Comparison of ENCODE assay signal across 1 cellular context in the genomic region with DNA sequence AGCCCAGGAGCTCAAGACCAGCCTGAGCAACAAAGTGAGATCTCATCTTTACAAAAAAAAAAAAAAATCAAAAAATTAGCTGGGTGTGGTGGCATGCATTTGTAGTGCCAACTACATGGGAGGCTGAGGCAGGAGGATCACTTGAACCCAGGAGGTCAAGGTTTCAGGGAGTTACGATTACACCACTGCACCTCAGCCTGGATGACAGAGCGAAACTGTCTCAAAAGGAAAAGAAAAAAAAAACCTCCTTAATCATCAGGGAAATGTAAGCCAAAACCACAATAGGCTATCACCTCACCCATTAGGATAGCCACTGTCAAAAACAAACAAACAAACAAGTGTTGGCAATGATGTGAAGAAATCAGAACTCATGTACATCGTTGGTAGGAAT.
TF ChIP-seq lines count a peak whose summit lies in the region.

No MANE protein-coding gene starts in this region.

TF ChIP-seq in K562, 482 proteins besides CTCF, POLR2A, EP300 and RAD21 (continues in another document):
- TF ChIP-seq, protein P1, sequence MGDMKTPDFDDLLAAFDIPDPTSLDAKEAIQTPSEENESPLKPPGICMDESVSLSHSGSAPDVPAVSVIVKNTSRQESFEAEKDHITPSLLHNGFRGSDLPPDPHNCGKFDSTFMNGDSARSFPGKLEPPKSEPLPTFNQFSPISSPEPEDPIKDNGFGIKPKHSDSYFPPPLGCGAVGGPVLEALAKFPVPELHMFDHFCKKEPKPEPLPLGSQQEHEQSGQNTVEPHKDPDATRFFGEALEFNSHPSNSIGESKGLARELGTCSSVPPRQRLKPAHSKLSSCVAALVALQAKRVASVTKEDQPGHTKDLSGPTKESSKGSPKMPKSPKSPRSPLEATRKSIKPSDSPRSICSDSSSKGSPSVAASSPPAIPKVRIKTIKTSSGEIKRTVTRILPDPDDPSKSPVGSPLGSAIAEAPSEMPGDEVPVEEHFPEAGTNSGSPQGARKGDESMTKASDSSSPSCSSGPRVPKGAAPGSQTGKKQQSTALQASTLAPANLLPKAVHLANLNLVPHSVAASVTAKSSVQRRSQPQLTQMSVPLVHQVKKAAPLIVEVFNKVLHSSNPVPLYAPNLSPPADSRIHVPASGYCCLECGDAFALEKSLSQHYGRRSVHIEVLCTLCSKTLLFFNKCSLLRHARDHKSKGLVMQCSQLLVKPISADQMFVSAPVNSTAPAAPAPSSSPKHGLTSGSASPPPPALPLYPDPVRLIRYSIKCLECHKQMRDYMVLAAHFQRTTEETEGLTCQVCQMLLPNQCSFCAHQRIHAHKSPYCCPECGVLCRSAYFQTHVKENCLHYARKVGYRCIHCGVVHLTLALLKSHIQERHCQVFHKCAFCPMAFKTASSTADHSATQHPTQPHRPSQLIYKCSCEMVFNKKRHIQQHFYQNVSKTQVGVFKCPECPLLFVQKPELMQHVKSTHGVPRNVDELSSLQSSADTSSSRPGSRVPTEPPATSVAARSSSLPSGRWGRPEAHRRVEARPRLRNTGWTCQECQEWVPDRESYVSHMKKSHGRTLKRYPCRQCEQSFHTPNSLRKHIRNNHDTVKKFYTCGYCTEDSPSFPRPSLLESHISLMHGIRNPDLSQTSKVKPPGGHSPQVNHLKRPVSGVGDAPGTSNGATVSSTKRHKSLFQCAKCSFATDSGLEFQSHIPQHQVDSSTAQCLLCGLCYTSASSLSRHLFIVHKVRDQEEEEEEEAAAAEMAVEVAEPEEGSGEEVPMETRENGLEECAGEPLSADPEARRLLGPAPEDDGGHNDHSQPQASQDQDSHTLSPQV (IDR thresholded peaks at IDR 0.05), result no peak
- TF ChIP-seq ZNF668 (CRISPR knock-in tag; IDR thresholded peaks at IDR 0.05), result peak; percentile 10; the same call in 1 of the 2 replicates
- peak; percentile 18 for TF ChIP-seq KDM5B (IDR thresholded peaks at IDR 0.05; ENCODE audit: insufficient replicate concordance, low read depth, low read length)
- TF ChIP-seq, protein P2, sequence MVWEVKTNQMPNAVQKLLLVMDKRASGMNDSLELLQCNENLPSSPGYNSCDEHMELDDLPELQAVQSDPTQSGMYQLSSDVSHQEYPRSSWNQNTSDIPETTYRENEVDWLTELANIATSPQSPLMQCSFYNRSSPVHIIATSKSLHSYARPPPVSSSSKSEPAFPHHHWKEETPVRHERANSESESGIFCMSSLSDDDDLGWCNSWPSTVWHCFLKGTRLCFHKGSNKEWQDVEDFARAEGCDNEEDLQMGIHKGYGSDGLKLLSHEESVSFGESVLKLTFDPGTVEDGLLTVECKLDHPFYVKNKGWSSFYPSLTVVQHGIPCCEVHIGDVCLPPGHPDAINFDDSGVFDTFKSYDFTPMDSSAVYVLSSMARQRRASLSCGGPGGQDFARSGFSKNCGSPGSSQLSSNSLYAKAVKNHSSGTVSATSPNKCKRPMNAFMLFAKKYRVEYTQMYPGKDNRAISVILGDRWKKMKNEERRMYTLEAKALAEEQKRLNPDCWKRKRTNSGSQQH (CRISPR knock-in tag; IDR thresholded peaks at IDR 0.05), result peak; percentile 55; the same call in 1 of the 2 replicates
- no peak for TF ChIP-seq MYC (IDR thresholded peaks at IDR 0.05; ENCODE audit: low read depth, low read length)
- TF ChIP-seq MYC (CRISPR knock-in tag; IDR thresholded peaks at IDR 0.05; ENCODE audit: borderline replicate concordance, low read depth), result peak; percentile 55; the same call in 1 of the 2 replicates
- TF ChIP-seq, protein P3, sequence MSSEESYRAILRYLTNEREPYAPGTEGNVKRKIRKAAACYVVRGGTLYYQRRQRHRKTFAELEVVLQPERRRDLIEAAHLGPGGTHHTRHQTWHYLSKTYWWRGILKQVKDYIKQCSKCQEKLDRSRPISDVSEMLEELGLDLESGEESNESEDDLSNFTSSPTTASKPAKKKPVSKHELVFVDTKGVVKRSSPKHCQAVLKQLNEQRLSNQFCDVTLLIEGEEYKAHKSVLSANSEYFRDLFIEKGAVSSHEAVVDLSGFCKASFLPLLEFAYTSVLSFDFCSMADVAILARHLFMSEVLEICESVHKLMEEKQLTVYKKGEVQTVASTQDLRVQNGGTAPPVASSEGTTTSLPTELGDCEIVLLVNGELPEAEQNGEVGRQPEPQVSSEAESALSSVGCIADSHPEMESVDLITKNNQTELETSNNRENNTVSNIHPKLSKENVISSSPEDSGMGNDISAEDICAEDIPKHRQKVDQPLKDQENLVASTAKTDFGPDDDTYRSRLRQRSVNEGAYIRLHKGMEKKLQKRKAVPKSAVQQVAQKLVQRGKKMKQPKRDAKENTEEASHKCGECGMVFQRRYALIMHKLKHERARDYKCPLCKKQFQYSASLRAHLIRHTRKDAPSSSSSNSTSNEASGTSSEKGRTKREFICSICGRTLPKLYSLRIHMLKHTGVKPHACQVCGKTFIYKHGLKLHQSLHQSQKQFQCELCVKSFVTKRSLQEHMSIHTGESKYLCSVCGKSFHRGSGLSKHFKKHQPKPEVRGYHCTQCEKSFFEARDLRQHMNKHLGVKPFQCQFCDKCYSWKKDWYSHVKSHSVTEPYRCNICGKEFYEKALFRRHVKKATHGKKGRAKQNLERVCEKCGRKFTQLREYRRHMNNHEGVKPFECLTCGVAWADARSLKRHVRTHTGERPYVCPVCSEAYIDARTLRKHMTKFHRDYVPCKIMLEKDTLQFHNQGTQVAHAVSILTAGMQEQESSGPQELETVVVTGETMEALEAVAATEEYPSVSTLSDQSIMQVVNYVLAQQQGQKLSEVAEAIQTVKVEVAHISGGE (CRISPR knock-in tag; IDR thresholded peaks at IDR 0.05), result 0 out of 6 replicates have a peak, but pooled peaks of 1 of the 3 experiments have one; percentile 55
- TF ChIP-seq NCOA1 (IDR thresholded peaks at IDR 0.05; ENCODE audit: low read depth), result peak; percentile 65; the same call in 1 of the 2 replicates
- TF ChIP-seq MTA2 (IDR thresholded peaks at IDR 0.05; ENCODE audit: low read depth), result peak; percentile 46; the same call in 1 of the 2 replicates
- TF ChIP-seq MAFF (IDR thresholded peaks at IDR 0.05; ENCODE audit: low read length), result peak; percentile 58; the same call in 1 of the 2 replicates
- peak; percentile 20; the same call in 1 of the 2 replicates for TF ChIP-seq SMARCA4 (IDR thresholded peaks at IDR 0.05)
- TF ChIP-seq ZBTB17 (CRISPR knock-in tag; IDR thresholded peaks at IDR 0.05), result 0 out of 2 replicates have a peak, but pooled peaks have one; percentile 17
- 0 out of 2 replicates have a peak, but pooled peaks have one; percentile 54 for TF ChIP-seq STAT5B (CRISPR knock-in tag; IDR thresholded peaks at IDR 0.05)
- 0 out of 2 replicates have a peak, but pooled peaks have one; percentile 56 for TF ChIP-seq MECOM (CRISPR knock-in tag; IDR thresholded peaks at IDR 0.05)
- TF ChIP-seq, protein P4, sequence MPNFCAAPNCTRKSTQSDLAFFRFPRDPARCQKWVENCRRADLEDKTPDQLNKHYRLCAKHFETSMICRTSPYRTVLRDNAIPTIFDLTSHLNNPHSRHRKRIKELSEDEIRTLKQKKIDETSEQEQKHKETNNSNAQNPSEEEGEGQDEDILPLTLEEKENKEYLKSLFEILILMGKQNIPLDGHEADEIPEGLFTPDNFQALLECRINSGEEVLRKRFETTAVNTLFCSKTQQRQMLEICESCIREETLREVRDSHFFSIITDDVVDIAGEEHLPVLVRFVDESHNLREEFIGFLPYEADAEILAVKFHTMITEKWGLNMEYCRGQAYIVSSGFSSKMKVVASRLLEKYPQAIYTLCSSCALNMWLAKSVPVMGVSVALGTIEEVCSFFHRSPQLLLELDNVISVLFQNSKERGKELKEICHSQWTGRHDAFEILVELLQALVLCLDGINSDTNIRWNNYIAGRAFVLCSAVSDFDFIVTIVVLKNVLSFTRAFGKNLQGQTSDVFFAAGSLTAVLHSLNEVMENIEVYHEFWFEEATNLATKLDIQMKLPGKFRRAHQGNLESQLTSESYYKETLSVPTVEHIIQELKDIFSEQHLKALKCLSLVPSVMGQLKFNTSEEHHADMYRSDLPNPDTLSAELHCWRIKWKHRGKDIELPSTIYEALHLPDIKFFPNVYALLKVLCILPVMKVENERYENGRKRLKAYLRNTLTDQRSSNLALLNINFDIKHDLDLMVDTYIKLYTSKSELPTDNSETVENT (CRISPR knock-in tag; IDR thresholded peaks at IDR 0.05), result no peak
- TF ChIP-seq, protein P5, sequence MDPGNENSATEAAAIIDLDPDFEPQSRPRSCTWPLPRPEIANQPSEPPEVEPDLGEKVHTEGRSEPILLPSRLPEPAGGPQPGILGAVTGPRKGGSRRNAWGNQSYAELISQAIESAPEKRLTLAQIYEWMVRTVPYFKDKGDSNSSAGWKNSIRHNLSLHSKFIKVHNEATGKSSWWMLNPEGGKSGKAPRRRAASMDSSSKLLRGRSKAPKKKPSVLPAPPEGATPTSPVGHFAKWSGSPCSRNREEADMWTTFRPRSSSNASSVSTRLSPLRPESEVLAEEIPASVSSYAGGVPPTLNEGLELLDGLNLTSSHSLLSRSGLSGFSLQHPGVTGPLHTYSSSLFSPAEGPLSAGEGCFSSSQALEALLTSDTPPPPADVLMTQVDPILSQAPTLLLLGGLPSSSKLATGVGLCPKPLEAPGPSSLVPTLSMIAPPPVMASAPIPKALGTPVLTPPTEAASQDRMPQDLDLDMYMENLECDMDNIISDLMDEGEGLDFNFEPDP (CRISPR knock-in tag; IDR thresholded peaks at IDR 0.05), result peak; percentile 26; the same call in 1 of the 2 replicates
- TF ChIP-seq, protein P6, sequence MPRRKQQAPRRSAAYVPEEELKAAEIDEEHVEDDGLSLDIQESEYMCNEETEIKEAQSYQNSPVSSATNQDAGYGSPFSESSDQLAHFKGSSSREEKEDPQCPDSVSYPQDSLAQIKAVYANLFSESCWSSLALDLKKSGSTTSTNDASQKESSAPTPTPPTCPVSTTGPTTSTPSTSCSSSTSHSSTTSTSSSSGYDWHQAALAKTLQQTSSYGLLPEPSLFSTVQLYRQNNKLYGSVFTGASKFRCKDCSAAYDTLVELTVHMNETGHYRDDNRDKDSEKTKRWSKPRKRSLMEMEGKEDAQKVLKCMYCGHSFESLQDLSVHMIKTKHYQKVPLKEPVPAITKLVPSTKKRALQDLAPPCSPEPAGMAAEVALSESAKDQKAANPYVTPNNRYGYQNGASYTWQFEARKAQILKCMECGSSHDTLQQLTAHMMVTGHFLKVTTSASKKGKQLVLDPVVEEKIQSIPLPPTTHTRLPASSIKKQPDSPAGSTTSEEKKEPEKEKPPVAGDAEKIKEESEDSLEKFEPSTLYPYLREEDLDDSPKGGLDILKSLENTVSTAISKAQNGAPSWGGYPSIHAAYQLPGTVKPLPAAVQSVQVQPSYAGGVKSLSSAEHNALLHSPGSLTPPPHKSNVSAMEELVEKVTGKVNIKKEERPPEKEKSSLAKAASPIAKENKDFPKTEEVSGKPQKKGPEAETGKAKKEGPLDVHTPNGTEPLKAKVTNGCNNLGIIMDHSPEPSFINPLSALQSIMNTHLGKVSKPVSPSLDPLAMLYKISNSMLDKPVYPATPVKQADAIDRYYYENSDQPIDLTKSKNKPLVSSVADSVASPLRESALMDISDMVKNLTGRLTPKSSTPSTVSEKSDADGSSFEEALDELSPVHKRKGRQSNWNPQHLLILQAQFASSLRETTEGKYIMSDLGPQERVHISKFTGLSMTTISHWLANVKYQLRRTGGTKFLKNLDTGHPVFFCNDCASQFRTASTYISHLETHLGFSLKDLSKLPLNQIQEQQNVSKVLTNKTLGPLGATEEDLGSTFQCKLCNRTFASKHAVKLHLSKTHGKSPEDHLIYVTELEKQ (CRISPR knock-in tag; IDR thresholded peaks at IDR 0.05), result 0 out of 2 replicates have a peak, but pooled peaks have one; percentile 2
- peak; percentile 13; the same call in 1 of the 2 replicates for TF ChIP-seq NFIC (IDR thresholded peaks at IDR 0.05)
- TF ChIP-seq YBX1 (IDR thresholded peaks at IDR 0.05), result 0 out of 2 replicates have a peak, but pooled peaks have one; percentile 68
- TF ChIP-seq DMBX1 (CRISPR knock-in tag; IDR thresholded peaks at IDR 0.05; ENCODE audit: borderline replicate concordance), result peak; percentile 81; the same call in 1 of the 2 replicates
- TF ChIP-seq OTX1 (CRISPR knock-in tag; IDR thresholded peaks at IDR 0.05), result peak; percentile 67; the same call in 1 of the 2 replicates
- TF ChIP-seq XRCC5 (IDR thresholded peaks at IDR 0.05; ENCODE audit: low read depth, low read length), result no peak
- TF ChIP-seq MIER1 (IDR thresholded peaks at IDR 0.05; ENCODE audit: low read depth), result peak; percentile 75; the same call in 1 of the 2 replicates
- TF ChIP-seq CBFA2T2 (conservative IDR thresholded peaks at IDR 0.05), result no peak
- no peak for TF ChIP-seq NR2C2 (CRISPR knock-in tag; IDR thresholded peaks at IDR 0.05)
- peak; percentile 49 for TF ChIP-seq NR2C2 (tag; IDR thresholded peaks at IDR 0.05)
- peak; percentile 49; the same call in 1 of the 2 replicates for TF ChIP-seq MAFK (IDR thresholded peaks at IDR 0.05; ENCODE audit: low read length)
- no peak for TF ChIP-seq FOSL1 (tag; conservative IDR thresholded peaks at IDR 0.05)
- TF ChIP-seq ETS2 (tag; IDR thresholded peaks at IDR 0.05; ENCODE audit: borderline replicate concordance, poor library complexity, severe bottlenecking), result no peak
- no peak for TF ChIP-seq HMGN3 (IDR thresholded peaks at IDR 0.05; ENCODE audit: borderline replicate concordance, extremely low read depth, insufficient read length, low read depth, low read length)
- TF ChIP-seq CBX3 (IDR thresholded peaks at IDR 0.05; ENCODE audit: borderline replicate concordance in 1 of 2, low read length in 2 of 2), result peak in 1 of 2 experiments; percentile 72; a peak in 1 of 3 replicates
- TF ChIP-seq ELF2 (CRISPR knock-in tag; IDR thresholded peaks at IDR 0.05), result 0 out of 2 replicates have a peak, but pooled peaks have one; percentile 10
- peak; percentile 31; the same call in 1 of the 2 replicates for TF ChIP-seq THRAP3 (IDR thresholded peaks at IDR 0.05; ENCODE audit: borderline replicate concordance)
- peak; percentile 62; the same call in 1 of the 2 replicates for TF ChIP-seq MAFG (tag; conservative IDR thresholded peaks at IDR 0.05)
- peak; percentile 55; the same call in 1 of the 2 replicates for TF ChIP-seq GTF2A2 (tag; IDR thresholded peaks at IDR 0.05)
- no peak for TF ChIP-seq U2AF2 (optimal IDR thresholded peaks at IDR 0.05; ENCODE audit: low read depth, low read length)
- peak; percentile 97 for TF ChIP-seq HDGF (IDR thresholded peaks at IDR 0.05)
- TF ChIP-seq, protein P7, sequence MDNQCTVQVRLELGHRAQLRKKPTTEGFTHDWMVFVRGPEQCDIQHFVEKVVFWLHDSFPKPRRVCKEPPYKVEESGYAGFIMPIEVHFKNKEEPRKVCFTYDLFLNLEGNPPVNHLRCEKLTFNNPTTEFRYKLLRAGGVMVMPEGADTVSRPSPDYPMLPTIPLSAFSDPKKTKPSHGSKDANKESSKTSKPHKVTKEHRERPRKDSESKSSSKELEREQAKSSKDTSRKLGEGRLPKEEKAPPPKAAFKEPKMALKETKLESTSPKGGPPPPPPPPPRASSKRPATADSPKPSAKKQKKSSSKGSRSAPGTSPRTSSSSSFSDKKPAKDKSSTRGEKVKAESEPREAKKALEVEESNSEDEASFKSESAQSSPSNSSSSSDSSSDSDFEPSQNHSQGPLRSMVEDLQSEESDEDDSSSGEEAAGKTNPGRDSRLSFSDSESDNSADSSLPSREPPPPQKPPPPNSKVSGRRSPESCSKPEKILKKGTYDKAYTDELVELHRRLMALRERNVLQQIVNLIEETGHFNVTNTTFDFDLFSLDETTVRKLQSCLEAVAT (IDR thresholded peaks at IDR 0.05), result peak; percentile 52 to 89; a peak in 2 of 4 replicates
- TF ChIP-seq MEIS2 (IDR thresholded peaks at IDR 0.05; ENCODE audit: partially characterized antibody), result peak; percentile 21
- peak; percentile 87 for TF ChIP-seq ZNF384 (IDR thresholded peaks at IDR 0.05; ENCODE audit: low read depth, low read length)
- peak; percentile 36 for TF ChIP-seq RBM39 (optimal IDR thresholded peaks at IDR 0.05; ENCODE audit: low read depth, low read length)
